In the genomic region with DNA sequence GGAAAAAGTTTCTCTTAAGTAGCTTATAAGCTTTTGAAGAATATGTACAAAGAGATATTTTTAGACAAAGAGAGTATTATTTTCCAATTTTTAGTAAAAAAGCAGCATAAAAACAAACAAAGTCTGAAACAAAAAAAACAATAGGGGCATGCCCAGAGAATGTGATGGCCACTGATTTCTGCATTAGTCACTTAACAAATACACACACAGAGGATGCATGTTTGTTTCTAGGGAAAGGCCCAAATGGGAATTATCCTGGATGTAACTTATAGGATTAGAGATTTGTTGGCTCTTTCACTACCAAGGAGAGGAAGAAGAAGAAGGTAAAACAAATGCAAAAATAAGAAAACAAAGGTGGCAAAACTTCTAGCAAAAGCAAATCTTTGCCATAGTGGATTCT, we compare ENCODE assay signal across 14 cellular contexts.
DNase-seq lines count a peak whose midpoint lies in the region; ATAC-seq and TF ChIP-seq lines count a peak whose summit lies in the region.
"Had no signal": no experiment of that assay in that cellular context is flagged by ENCODE, and none has a peak within 500 bp of the region (broad histone marks: within the 10 kb centered on the region; RNA-seq: fewer than 3 reads in every experiment).

No MANE protein-coding gene starts in this region.

- in situ Hi-C loops in GM23248 (cut with MboI): no loop called here

- no peak overlapping the region for H3K4me2 ChIP-seq in GM23248 (ENCODE audit: unreplicated experiment)

- no peak overlapping the region for H3K9ac ChIP-seq in GM23248

- H3K9me3 ChIP-seq in GM23248 (ENCODE audit: low read depth): no peaks in the 10 kb centered on the region
- H3K9me3 ChIP-seq in SJSA1 (replicated peaks): no peaks in the 10 kb centered on the region
- H3K9me3 ChIP-seq: BE2C had no signal

- no peak overlapping the region for H3K27ac ChIP-seq in GM23248
- peak overlapping the region; percentile 50 for H3K27ac ChIP-seq in SJSA1
- H3K27ac ChIP-seq: C4-2B had no signal

- H3K36me3 Mint-ChIP-seq in activated naive CD4-positive, alpha-beta T cell treated with anti-CD3 and anti-CD28 coated beads, Interleukin-2, amount 50 U/mL, for 72 hours: no peaks in the 10 kb centered on the region
- H3K36me3 Mint-ChIP-seq: CD4-positive, alpha-beta memory T cell had no signal

- H3K79me2 ChIP-seq in GM23248 (ENCODE audit: insufficient read depth): no peaks in the 10 kb centered on the region

- TF ChIP-seq CTCF in epithelial cell of esophagus (IDR thresholded peaks at IDR 0.05; ENCODE audit: insufficient read depth, low read depth, low read length, missing control alignments): no peak

- no peaks in the 10 kb centered on the region for H4K20me1 ChIP-seq in GM23248 (ENCODE audit: insufficient read depth)

- H3K4me1 ChIP-seq in GM23248 (ENCODE audit: insufficient read depth): no peaks in the 10 kb centered on the region
- peaks cover 13% of the 10 kb centered on the region for H3K4me1 ChIP-seq in SJSA1 (replicated peaks)

- H3K27ac Mint-ChIP-seq in activated naive CD4-positive, alpha-beta T cell treated with anti-CD3 and anti-CD28 coated beads, Interleukin-2, amount 50 U/mL, for 72 hours: no peak overlapping the region
- H3K27ac Mint-ChIP-seq: CD4-positive, alpha-beta memory T cell; HFFc6 had no signal

- no peaks in the 10 kb centered on the region for H3K36me3 ChIP-seq in GM23248 (ENCODE audit: low read depth)
- no peaks in the 10 kb centered on the region for H3K36me3 ChIP-seq in SJSA1
- H3K36me3 ChIP-seq: BE2C had no signal

- H3K4me3 ChIP-seq in GM23248: no peak overlapping the region
- H3K4me3 ChIP-seq in SJSA1: no peak overlapping the region
- no peak overlapping the region for H3K4me3 ChIP-seq in epithelial cell of esophagus (ENCODE audit: low read length)

- H3K9me3 Mint-ChIP-seq in activated naive CD4-positive, alpha-beta T cell treated with anti-CD3 and anti-CD28 coated beads, Interleukin-2, amount 50 U/mL, for 72 hours: peaks cover 0 to 4% of the 10 kb centered on the region in 2 donors
- H3K9me3 Mint-ChIP-seq: HFFc6 had no signal

- no peaks in the 10 kb centered on the region for H3F3A ChIP-seq in GM23248 (ENCODE audit: insufficient read depth)

- peak; percentile 9 for DNase-seq in GM23248
- DNase-seq in SJSA1 (ENCODE audit: low read depth in 1 of 2, low spot score in 2 of 2): peak in 1 of 2 experiments; percentile 63
- DNase-seq in epithelial cell of esophagus (ENCODE audit: low read depth): peak; percentile 29
- DNase-seq in activated CD4-positive, alpha-beta T cell treated with anti-CD3 and anti-CD28 coated beads for 48 hours: no peak
- no peak for DNase-seq in activated T-cell treated with anti-CD3 and anti-CD28 coated beads for 4 hours
- DNase-seq in activated naive CD4-positive, alpha-beta T cell treated with anti-CD3 and anti-CD28 coated beads, Interleukin-2, amount 50 U/mL, for 72 hours (ENCODE audit: low spot score in 2 of 2): no peak
- DNase-seq: BE2C; CD4-positive, alpha-beta memory T cell; DMS153; GF-D8; HCEC 1CT; HFFc6 had no signal

- H3K27me3 ChIP-seq in GM23248 (replicated peaks; ENCODE audit: insufficient read depth) (no peaks in the 10 kb centered on the region; the same call in 1 of the 2 replicates), SJSA1 (replicated peaks) (no peaks in the 10 kb centered on the region)
- H3K27me3 ChIP-seq: BE2C had no signal

- H3K9me2 ChIP-seq in GM23248 (ENCODE audit: insufficient read depth): no peaks in the 10 kb centered on the region

- no peak overlapping the region for H2AFZ ChIP-seq in GM23248

- ATAC-seq in HG03520 (IDR thresholded peaks at IDR 0.05; ENCODE audit: unreplicated experiment): no peak
- ATAC-seq in activated naive CD4-positive, alpha-beta T cell treated with anti-CD3 and anti-CD28 coated beads, Interleukin-2, amount 50 U/mL, for 72 hours: no peak

Comparison
In these comparisons a context has a peak if more than half of its experiments do, and no peak if none do; other contexts are left out.
1. DNase-seq: peak in GM23248 (single experiment) and epithelial cell of esophagus (single experiment); none in activated CD4-positive, alpha-beta T cell treated with anti-CD3 and anti-CD28 coated beads for 48 hours (single experiment), activated T-cell treated with anti-CD3 and anti-CD28 coated beads for 4 hours (single experiment) and activated naive CD4-positive, alpha-beta T cell treated with anti-CD3 and anti-CD28 coated beads, Interleukin-2, amount 50 U/mL, for 72 hours (0 of 2).